Comparison of ENCODE assay signal across 15 cellular contexts in genomic region chr6:32964776-32965175, GRCh38.
"Had no signal": no experiment of that assay in that cellular context is flagged by ENCODE, and none has a peak within 500 bp of the region (broad histone marks: within the 10 kb centered on the region; RNA-seq: fewer than 3 reads in every experiment).

No MANE protein-coding gene starts in this region.

- H3K9me3 Mint-ChIP-seq: activated CD4-positive, alpha-beta T cell treated with anti-CD3 and anti-CD28 coated beads, Interleukin-2, amount 10 ng/mL, durations not matched to agents 7 days and 5 days; activated T-helper 2 cell treated with anti-CD3 and anti-CD28 coated beads, Interferon-gamma antibody, Interleukin-2, Interleukin-4, amounts not matched to agents 10 μg/mL and 5 μg/mL and 100 μg/mL, durations not matched to agents 14 hours and 24 hours and 36 hours; dendritic cell treated with granulocyte-macrophage colony-stimulating factor and Interleukin-4, amounts not matched to agents 40 ng/mL and 50 ng/mL, for 4 days had no signal

- H3K27ac ChIP-seq: left ventricle myocardium inferior, neutrophil, thoracic aorta, WERI-Rb-1 had no signal

- H3K9me3 ChIP-seq: left ventricle myocardium inferior, neutrophil, stomach, thoracic aorta had no signal

- H3K4me3 Mint-ChIP-seq: activated CD4-positive, alpha-beta T cell treated with anti-CD3 and anti-CD28 coated beads, Interleukin-2, amount 10 ng/mL, durations not matched to agents 7 days and 5 days; dendritic cell treated with granulocyte-macrophage colony-stimulating factor and Interleukin-4, amounts not matched to agents 40 ng/mL and 50 ng/mL, for 4 days had no signal

- H3K27me3 ChIP-seq: neutrophil, stomach had no signal

- H3K27ac Mint-ChIP-seq: activated T-helper 2 cell treated with anti-CD3 and anti-CD28 coated beads, Interferon-gamma antibody, Interleukin-2, Interleukin-4, amounts not matched to agents 10 μg/mL and 5 μg/mL and 100 μg/mL, durations not matched to agents 14 hours and 24 hours and 36 hours had no signal

- DNase-seq: activated CD4-positive, alpha-beta T cell treated with anti-CD3 and anti-CD28 coated beads, Interleukin-2, amount 10 ng/mL, durations not matched to agents 7 days and 5 days; activated CD8-positive, alpha-beta memory T cell treated with anti-CD3 and anti-CD28 coated beads for 24 hours; activated naive CD4-positive, alpha-beta T cell treated with anti-CD3 and anti-CD28 coated beads, Interleukin-2, amount 50 U/mL, for 16 hours; amygdala; kidney; left ventricle myocardium inferior; stimulated activated CD4-positive, alpha-beta T cell treated with anti-CD3 and anti-CD28 coated beads, Interleukin-4, amount 100 ng/mL, for 4 hours; stomach; T1000; WERI-Rb-1 had no signal

- H3K4me3 ChIP-seq: left ventricle myocardium inferior, stomach, thoracic aorta had no signal

- H3K36me3 Mint-ChIP-seq: brain had no signal

- H3K36me3 ChIP-seq: left ventricle myocardium inferior, neutrophil, stomach, thoracic aorta had no signal

- H3K27me3 Mint-ChIP-seq: activated CD4-positive, alpha-beta T cell treated with anti-CD3 and anti-CD28 coated beads, Interleukin-2, amount 10 ng/mL, durations not matched to agents 7 days and 5 days; dendritic cell treated with granulocyte-macrophage colony-stimulating factor and Interleukin-4, amounts not matched to agents 40 ng/mL and 50 ng/mL, for 4 days had no signal
